20 cellular contexts compared by ENCODE assay signal in the genomic region with DNA sequence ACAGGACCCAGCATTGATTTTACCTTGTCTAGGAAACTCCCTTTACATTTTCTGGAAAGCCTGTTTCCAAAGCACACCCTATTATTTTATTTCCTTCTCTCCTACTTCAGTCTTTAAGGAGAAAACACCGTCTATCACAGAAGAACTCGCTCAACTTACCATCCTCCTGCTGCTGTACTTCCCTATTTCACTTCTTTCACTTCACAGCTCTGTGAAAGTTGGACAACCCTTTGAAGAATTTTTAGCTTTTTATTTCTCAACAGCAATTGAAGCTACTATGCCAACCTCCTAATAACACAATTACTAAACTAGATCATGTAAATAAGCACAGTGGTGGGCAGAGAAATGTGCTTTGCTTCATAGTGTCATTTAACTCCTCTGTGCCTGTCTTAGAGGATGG.
DNase-seq lines count a peak whose midpoint lies in the region; TF ChIP-seq lines count a peak whose summit lies in the region.
"Had no signal": no experiment of that assay in that cellular context is flagged by ENCODE, and none has a peak within 500 bp of the region (broad histone marks: within the 10 kb centered on the region; RNA-seq: fewer than 3 reads in every experiment).

No MANE protein-coding gene starts in this region.

- no peak for TF ChIP-seq POLR2A in erythroblast (IDR thresholded peaks at IDR 0.05; ENCODE audit: low read length)

- H3K27ac Mint-ChIP-seq in type B pancreatic cell: no peak overlapping the region
- H3K27ac Mint-ChIP-seq: CD4-positive, alpha-beta memory T cell; H9 had no signal

- in situ Hi-C loops in KBM-7 (cut with MboI; ENCODE audit: low pct_unique_long_range_greater_than_20kb, low sequenced_read_pairs): no loop called here

- TF ChIP-seq CTCF in type B pancreatic cell (conservative IDR thresholded peaks at IDR 0.05): no peak

- H3K27me3 Mint-ChIP-seq in type B pancreatic cell: no peaks in the 10 kb centered on the region

- no peaks in the 10 kb centered on the region for H3K9me3 Mint-ChIP-seq in type B pancreatic cell
- H3K9me3 Mint-ChIP-seq: CD4-positive, alpha-beta memory T cell; H9 had no signal

- no peak overlapping the region for H3K4me3 Mint-ChIP-seq in type B pancreatic cell
- H3K4me3 Mint-ChIP-seq: CD4-positive, alpha-beta memory T cell; H9 had no signal

- DNase-seq in AML-193 (lab: John Stamatoyannopoulos, UW) (peak; percentile 23 to 44), KBM-7 (peak; percentile 28), NOMO-1 treated with dmso at 0.1 percent for 144 hours (lab: John Stamatoyannopoulos, UW; ENCODE audit: unreplicated experiment) (peak; percentile 7), SKM-1 treated with dmso at 0.1 percent for 144 hours (lab: John Stamatoyannopoulos, UW; ENCODE audit: unreplicated experiment) (peak; percentile 60), HCEC 1CT (no peak), erythroblast (lab: John Stamatoyannopoulos, UW) (no peak), type B pancreatic cell (ENCODE audit: extremely low spot score, unreplicated experiment) (no peak)
- DNase-seq in activated CD4-positive, alpha-beta T cell treated with anti-CD3 and anti-CD28 coated beads, Interleukin-2, amount 50 U/mL, for 48 hours: no peak
- DNase-seq: BE2C; CD4-positive, alpha-beta memory T cell; DMS153; GDM1; H9; NCI-H1417 treated with DMSO at 0.1 percent for 48 hours; NCI-H187 treated with DMSO at 0.1 percent for 48 hours; NCI-H345; NCI-H524 treated with DMSO at 0.1 percent for 48 hours; RPMI8226; SJCRH30; SW 1271 had no signal

- no peaks in the 10 kb centered on the region for H3K36me3 Mint-ChIP-seq in type B pancreatic cell
- H3K36me3 Mint-ChIP-seq: CD4-positive, alpha-beta memory T cell had no signal

- H3K4me1 Mint-ChIP-seq in type B pancreatic cell (ENCODE audit: unreplicated experiment): peaks cover 7% of the 10 kb centered on the region
- H3K4me1 Mint-ChIP-seq: CD4-positive, alpha-beta memory T cell had no signal

Comparison
In these comparisons a context has a peak if more than half of its experiments do, and no peak if none do; other contexts are left out.
1. DNase-seq: peak in AML-193 (2 of 2), KBM-7 (single experiment), NOMO-1 treated with dmso at 0.1 percent for 144 hours (single experiment) and SKM-1 treated with dmso at 0.1 percent for 144 hours (single experiment); none in HCEC 1CT (single experiment), erythroblast (0 of 2), type B pancreatic cell (single experiment) and activated CD4-positive, alpha-beta T cell treated with anti-CD3 and anti-CD28 coated beads, Interleukin-2, amount 50 U/mL, for 48 hours (0 of 2).